ENCODE assay signal across 1 cellular context in the genomic region with DNA sequence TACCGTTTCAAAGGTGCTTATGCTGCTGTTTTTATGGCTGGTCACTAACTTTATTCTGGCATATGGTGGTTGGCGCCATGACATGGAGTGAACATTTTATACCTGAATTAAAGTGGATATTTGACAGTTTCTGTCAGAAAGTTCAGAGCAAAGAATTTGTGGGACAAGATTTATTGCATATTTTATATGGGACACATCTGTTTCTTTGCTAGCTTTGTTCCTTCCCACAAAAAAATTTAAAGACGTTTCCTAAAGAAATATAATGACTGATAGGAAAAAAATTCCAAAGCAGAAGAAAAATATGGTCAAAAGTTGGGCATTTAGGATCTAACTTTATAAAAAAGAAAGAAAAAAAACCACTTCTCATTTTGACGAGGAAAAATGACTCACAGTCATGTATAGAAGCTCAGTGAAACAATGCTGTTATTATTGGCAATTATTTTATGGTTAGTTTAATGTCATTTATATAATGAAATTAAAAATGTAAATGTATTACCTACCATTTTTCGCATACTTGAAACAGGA.
TF ChIP-seq lines count a peak whose summit lies in the region.

No MANE protein-coding gene starts in this region.

TF ChIP-seq in IMR-90, 13 proteins besides CTCF, POLR2A, EP300 and RAD21:
- no peak for TF ChIP-seq RCOR1 (IDR thresholded peaks at IDR 0.05; ENCODE audit: insufficient replicate concordance, low read length)
- TF ChIP-seq, protein P1, sequence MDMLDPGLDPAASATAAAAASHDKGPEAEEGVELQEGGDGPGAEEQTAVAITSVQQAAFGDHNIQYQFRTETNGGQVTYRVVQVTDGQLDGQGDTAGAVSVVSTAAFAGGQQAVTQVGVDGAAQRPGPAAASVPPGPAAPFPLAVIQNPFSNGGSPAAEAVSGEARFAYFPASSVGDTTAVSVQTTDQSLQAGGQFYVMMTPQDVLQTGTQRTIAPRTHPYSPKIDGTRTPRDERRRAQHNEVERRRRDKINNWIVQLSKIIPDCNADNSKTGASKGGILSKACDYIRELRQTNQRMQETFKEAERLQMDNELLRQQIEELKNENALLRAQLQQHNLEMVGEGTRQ (IDR thresholded peaks at IDR 0.05; ENCODE audit: low read depth, low read length): no peak
- no peak for TF ChIP-seq MAFK (IDR thresholded peaks at IDR 0.05; ENCODE audit: low read depth, low read length)
- TF ChIP-seq CHD1 (IDR thresholded peaks at IDR 0.05; ENCODE audit: low read depth, low read length): no peak
- no peak for TF ChIP-seq NFE2L2 (IDR thresholded peaks at IDR 0.05; ENCODE audit: low read depth, low read length)
- TF ChIP-seq MAZ (IDR thresholded peaks at IDR 0.05; ENCODE audit: borderline replicate concordance, low read depth, low read length): no peak
TF ChIP-seq in IMR-90: peak in this region for 0.
